ENCODE assay signal across 11 cellular contexts in genomic region chr5:107361945-107362344, GRCh38.
DNase-seq lines count a peak whose midpoint lies in the region; ATAC-seq and TF ChIP-seq lines count a peak whose summit lies in the region.
"Had no signal": no experiment of that assay in that cellular context is flagged by ENCODE, and none has a peak within 500 bp of the region (broad histone marks: within the 10 kb centered on the region; RNA-seq: fewer than 3 reads in every experiment).

No MANE protein-coding gene starts in this region.

- DNase-seq in LHCN-M2 (ENCODE audit: low read depth) = peak; percentile 59
- peak in 5 of 7 donors; percentile 16 to 61 (median 35) for DNase-seq in adrenal gland
- peak in 1 of 3 donors; percentile 19 for DNase-seq in right cardiac atrium
- DNase-seq in upper lobe of left lung = peak in 1 of 2 donors; percentile 70
- DNase-seq in stimulated activated naive B cell treated with anti-CD40 and anti-IgM and Interleukin-4, amounts not matched to agents 10 μg/mL and 1 μg/mL and 100 μg/mL, for 72 hours = no peak
- DNase-seq in SHP77 (lab: John Stamatoyannopoulos, UW) = no peak
- no peak for DNase-seq in MM.1S
- DNase-seq: activated CD4-positive, alpha-beta T cell treated with anti-CD3 and anti-CD28 coated beads, Interleukin-2, amount 50 U/mL, for 4 hours; DMS 273 treated with DMSO at 0.1 percent for 48 hours; glutamatergic neuron had no signal

- WGBS in adrenal gland, 4 donors = 48 to 65% (median 61%) methylated on average over 4 of the region's 4 CpGs
- WGBS in right cardiac atrium = 67% methylated on average over 4 of the region's 4 CpGs
- WGBS in upper lobe of left lung, 2 donors = 42 to 56% methylated on average over 4 of the region's 4 CpGs

- H3K4me3 ChIP-seq in adrenal gland (no peak overlapping the region), right cardiac atrium (ENCODE audit: low read length) (no peak overlapping the region), upper lobe of left lung (no peak overlapping the region), MM.1S (ENCODE audit: low read length) (no peak overlapping the region)
- H3K4me3 ChIP-seq: ovary had no signal

- no peaks in the 10 kb centered on the region for H3K36me3 Mint-ChIP-seq in stimulated activated naive B cell treated with anti-CD40 and anti-IgM and Interleukin-4, amounts not matched to agents 10 μg/mL and 1 μg/mL and 100 μg/mL, for 72 hours

- H3K9ac ChIP-seq in MM.1S (ENCODE audit: low read length) = no peak overlapping the region

- H3K27ac ChIP-seq in adrenal gland (no peak overlapping the region), right cardiac atrium (ENCODE audit: low read length) (no peak overlapping the region), upper lobe of left lung (no peak overlapping the region), MM.1S (ENCODE audit: low read length) (no peak overlapping the region)
- H3K27ac ChIP-seq: ovary had no signal

- TF ChIP-seq CTCF in adrenal gland (IDR thresholded peaks at IDR 0.05) = no peak
- no peak for TF ChIP-seq CTCF in upper lobe of left lung (IDR thresholded peaks at IDR 0.05)
- no peak for TF ChIP-seq CTCF in MM.1S (IDR thresholded peaks at IDR 0.05; ENCODE audit: low read length)

- H3K79me2 ChIP-seq in MM.1S (ENCODE audit: low read length) = no peaks in the 10 kb centered on the region

- H3K4me3 Mint-ChIP-seq in stimulated activated naive B cell treated with anti-CD40 and anti-IgM and Interleukin-4, amounts not matched to agents 10 μg/mL and 1 μg/mL and 100 μg/mL, for 72 hours = no peak overlapping the region

- intact Hi-C loops in adrenal gland (cut with DNase I) (no loop called here), right cardiac atrium (cut with DNase I) (no loop called here)

- ATAC-seq in right cardiac atrium (peak; percentile 41 to 43), upper lobe of left lung (ENCODE audit: low FRiP score in 2 of 2) (peak; percentile 69 to 80)
- no peak for ATAC-seq in stimulated activated naive B cell treated with anti-CD40 and anti-IgM and Interleukin-4, amounts not matched to agents 10 μg/mL and 1 μg/mL and 100 μg/mL, for 72 hours (replicated peaks)

- no peak overlapping the region for H3K27ac Mint-ChIP-seq in stimulated activated naive B cell treated with anti-CD40 and anti-IgM and Interleukin-4, amounts not matched to agents 10 μg/mL and 1 μg/mL and 100 μg/mL, for 72 hours

- H3F3A ChIP-seq in MM.1S (ENCODE audit: insufficient read depth, low read length) = no peaks in the 10 kb centered on the region

- peak in 1 of 4 donors; percentile 56 for TF ChIP-seq EP300 in upper lobe of left lung (IDR thresholded peaks at IDR 0.05)

- peaks cover 6 to 7% of the 10 kb centered on the region in 2 donors for H3K27me3 Mint-ChIP-seq in stimulated activated naive B cell treated with anti-CD40 and anti-IgM and Interleukin-4, amounts not matched to agents 10 μg/mL and 1 μg/mL and 100 μg/mL, for 72 hours

- no peaks in the 10 kb centered on the region for H3K9me2 ChIP-seq in MM.1S (replicated peaks; ENCODE audit: insufficient read depth, low read length)

- H3K9me3 Mint-ChIP-seq in stimulated activated naive B cell treated with anti-CD40 and anti-IgM and Interleukin-4, amounts not matched to agents 10 μg/mL and 1 μg/mL and 100 μg/mL, for 72 hours = no peaks in the 10 kb centered on the region

- H3K4me1 Mint-ChIP-seq in stimulated activated naive B cell treated with anti-CD40 and anti-IgM and Interleukin-4, amounts not matched to agents 10 μg/mL and 1 μg/mL and 100 μg/mL, for 72 hours = peaks cover 11 to 16% of the 10 kb centered on the region in 2 donors

- H3K9me3 ChIP-seq in adrenal gland (replicated peaks in 1 of 3) (no peaks in the 10 kb centered on the region), right cardiac atrium (ENCODE audit: control insufficient read depth, low read length) (no peaks in the 10 kb centered on the region), upper lobe of left lung (no peaks in the 10 kb centered on the region), MM.1S (replicated peaks; ENCODE audit: insufficient read depth, low read length) (no peaks in the 10 kb centered on the region)
- H3K9me3 ChIP-seq: ovary had no signal

- H3K36me3 ChIP-seq in adrenal gland (replicated peaks in 1 of 2) (no peaks in the 10 kb centered on the region), upper lobe of left lung (no peaks in the 10 kb centered on the region), MM.1S (replicated peaks; ENCODE audit: insufficient read depth, low read length) (no peaks in the 10 kb centered on the region)
- H3K36me3 ChIP-seq: ovary had no signal

- no peak overlapping the region for H2AFZ ChIP-seq in MM.1S (ENCODE audit: low read length)

- TF ChIP-seq POLR2A in adrenal gland (IDR thresholded peaks at IDR 0.05) (no peak), upper lobe of left lung (IDR thresholded peaks at IDR 0.05) (no peak)

- H3K27me3 ChIP-seq in adrenal gland (no peaks in the 10 kb centered on the region), right cardiac atrium (ENCODE audit: control insufficient read depth, insufficient read depth) (no peaks in the 10 kb centered on the region), upper lobe of left lung (no peaks in the 10 kb centered on the region), MM.1S (replicated peaks; ENCODE audit: insufficient read depth, low read length) (no peaks in the 10 kb centered on the region)
- H3K27me3 ChIP-seq: ovary had no signal

- H3K4me1 ChIP-seq in adrenal gland (replicated peaks in 1 of 2) = no peaks in the 10 kb centered on the region
- peaks cover 1% of the 10 kb centered on the region for H3K4me1 ChIP-seq in right cardiac atrium (ENCODE audit: control insufficient read depth, insufficient read depth, low read length)
- H3K4me1 ChIP-seq in upper lobe of left lung = no peaks in the 10 kb centered on the region
- H3K4me1 ChIP-seq in MM.1S (ENCODE audit: low read length) = no peaks in the 10 kb centered on the region

- H4K20me1 ChIP-seq in MM.1S (ENCODE audit: insufficient read depth, low read length) = no peaks in the 10 kb centered on the region

- H3K4me2 ChIP-seq in MM.1S (ENCODE audit: low read depth, low read length) = no peak overlapping the region

Comparison
In these comparisons a context has a peak if more than half of its experiments do, and no peak if none do; other contexts are left out.
1. DNase-seq: peak in LHCN-M2 (single experiment) and adrenal gland (5 of 7); none in stimulated activated naive B cell treated with anti-CD40 and anti-IgM and Interleukin-4, amounts not matched to agents 10 μg/mL and 1 μg/mL and 100 μg/mL, for 72 hours (single experiment), SHP77 (0 of 2) and MM.1S (single experiment).
2. ATAC-seq: peak in right cardiac atrium (2 of 2) and upper lobe of left lung (2 of 2); none in stimulated activated naive B cell treated with anti-CD40 and anti-IgM and Interleukin-4, amounts not matched to agents 10 μg/mL and 1 μg/mL and 100 μg/mL, for 72 hours (0 of 2).